In the genomic region with DNA sequence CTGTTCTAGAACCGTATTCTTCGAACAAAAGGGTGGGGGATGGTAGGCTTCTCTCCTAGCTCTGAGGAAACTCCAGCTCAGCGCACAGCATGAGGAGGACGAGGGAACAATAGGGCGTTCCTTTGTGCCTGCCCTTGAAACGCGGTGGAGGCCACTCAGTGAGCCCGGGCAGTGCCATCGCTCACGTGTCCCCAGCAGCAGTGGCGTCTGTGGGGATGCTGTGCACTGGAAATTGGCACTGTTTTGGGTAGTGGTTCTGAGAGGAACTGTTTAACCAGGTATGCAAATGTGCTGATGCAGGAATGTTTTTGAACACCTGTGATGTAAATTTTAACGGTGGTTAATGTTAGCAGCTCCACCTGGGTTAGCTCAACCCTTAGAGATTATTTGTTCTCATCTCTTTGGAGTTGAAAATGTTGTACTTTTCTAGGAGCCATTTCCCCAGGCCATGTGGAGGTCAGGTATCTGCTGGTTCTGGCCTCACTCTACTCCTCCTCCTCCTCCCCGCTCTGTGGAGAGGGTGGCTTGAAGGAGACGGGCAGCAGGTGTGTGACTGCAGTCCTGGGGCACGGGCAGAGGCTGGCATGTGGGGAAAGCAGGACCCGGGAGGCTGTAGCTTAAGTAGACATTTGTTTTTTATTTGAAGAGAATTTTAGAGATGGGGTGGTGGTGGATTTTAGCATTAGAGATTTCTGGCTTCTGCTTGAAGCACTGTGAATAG, we compare ENCODE assay signal across 9 cellular contexts. TPM values are rescaled to one million over a fixed set of nuclear protein-coding genes. Genes with fewer than 3 reads are reported as not detected.
DNase-seq lines count a peak whose midpoint lies in the region; ATAC-seq, FAIRE-seq and TF ChIP-seq lines count a peak whose summit lies in the region.
"Had no signal": no experiment of that assay in that cellular context is flagged by ENCODE, and none has a peak within 500 bp of the region (broad histone marks: within the 10 kb centered on the region; RNA-seq: fewer than 3 reads in every experiment).

No MANE protein-coding gene starts in this region.

- H3K27me3 ChIP-seq in endothelial cell of umbilical vein (ENCODE audit: control insufficient read depth in 2 of 2, insufficient read depth in 2 of 2, low read length in 2 of 2): no peaks in the 10 kb centered on the region
- H3K27me3 ChIP-seq in rectal smooth muscle tissue (ENCODE audit: control insufficient read depth, insufficient read depth, low read length): no peaks in the 10 kb centered on the region
- H3K27me3 ChIP-seq in BE2C: no peaks in the 10 kb centered on the region

- H3K4me3 ChIP-seq in endothelial cell of umbilical vein (replicated peaks in 1 of 3; ENCODE audit: insufficient read depth in 1 of 3, low read depth in 1 of 3, low read length in 3 of 3) (no peak overlapping the region), rectal smooth muscle tissue (ENCODE audit: low read length) (no peak overlapping the region), BE2C (ENCODE audit: low read depth, low read length) (no peak overlapping the region)

- no peak overlapping the region for H3K9ac ChIP-seq in endothelial cell of umbilical vein (replicated peaks; ENCODE audit: extremely low read depth, insufficient read depth, low read length)
- peak overlapping the region; percentile 10 for H3K9ac ChIP-seq in rectal smooth muscle tissue (ENCODE audit: low read length)

- intact Hi-C loops in endothelial cell of umbilical vein (cut with micrococcal nuclease): no loop called here

- dilution Hi-C loops in endothelial cell of umbilical vein (cut with MboI; ENCODE audit: extremely low pct_ligation_motif_present, low sequenced_read_pairs): no loop called here

- H4K20me1 ChIP-seq in endothelial cell of umbilical vein (replicated peaks; ENCODE audit: control insufficient read depth, extremely low read depth, insufficient read depth, low read length): no peaks in the 10 kb centered on the region

- ATAC-seq in GM18907 (IDR thresholded peaks at IDR 0.05; ENCODE audit: unreplicated experiment): peak; percentile 45
- ATAC-seq in HG03571 (IDR thresholded peaks at IDR 0.05; ENCODE audit: unreplicated experiment): no peak

- H3K9me1 ChIP-seq in endothelial cell of umbilical vein (replicated peaks; ENCODE audit: control insufficient read depth, extremely low read depth, insufficient read depth, low read length): no peaks in the 10 kb centered on the region

- H3K9me3 ChIP-seq in endothelial cell of umbilical vein (replicated peaks; ENCODE audit: control insufficient read depth, insufficient read depth, low read length): no peaks in the 10 kb centered on the region
- no peaks in the 10 kb centered on the region for H3K9me3 ChIP-seq in BE2C

- H3K36me3 ChIP-seq in endothelial cell of umbilical vein (ENCODE audit: control insufficient read depth in 2 of 2, extremely low read depth in 1 of 2, insufficient read depth in 2 of 2, low read length in 2 of 2): peaks cover 0 to 3% of the 10 kb centered on the region in 2 experiments
- H3K36me3 ChIP-seq in rectal smooth muscle tissue (ENCODE audit: control insufficient read depth, insufficient read depth, low read length): no peaks in the 10 kb centered on the region
- no peaks in the 10 kb centered on the region for H3K36me3 ChIP-seq in BE2C

- H3K4me1 ChIP-seq in endothelial cell of umbilical vein (ENCODE audit: control insufficient read depth, extremely low read depth, insufficient read depth, low read length): peaks cover 13% of the 10 kb centered on the region
- H3K4me1 ChIP-seq in rectal smooth muscle tissue (ENCODE audit: control insufficient read depth, insufficient read depth, low read length): peaks cover 11% of the 10 kb centered on the region
- peaks cover 16% of the 10 kb centered on the region for H3K4me1 ChIP-seq in BE2C

- H3K4me2 ChIP-seq in endothelial cell of umbilical vein (ENCODE audit: insufficient read depth, low read length): peak overlapping the region; percentile 18

- CTCF ChIA-PET in endothelial cell of umbilical vein (lab: Charles Lee): interaction anchor here (0.9 to 1.1 kb wide), 2 partner anchors 16 to 26 kb away, joined by 3 to 4 read pairs; no protein-coding TSS in a partner anchor

- peak; percentile 94 for DNase-seq in NCI-H345 (lab: John Stamatoyannopoulos, UW)
- peak; percentile 51 for DNase-seq in endothelial cell of umbilical vein (ENCODE audit: low read depth, low spot score)
- DNase-seq in NCI-H2081 (lab: John Stamatoyannopoulos, UW): no peak
- no peak for DNase-seq in BE2C
- DNase-seq: activated CD4-positive, alpha-beta T cell treated with anti-CD3 and anti-CD28 coated beads, Interleukin-2, amount 50 U/mL, for 4 hours; NCI-H446 had no signal

- TF ChIP-seq CTCF in endothelial cell of umbilical vein (IDR thresholded peaks at IDR 0.05; ENCODE audit: extremely low read depth in 1 of 2, insufficient read depth in 1 of 2, low read depth in 1 of 2, low read length in 2 of 2): no peak
- TF ChIP-seq CTCF in BE2C (IDR thresholded peaks at IDR 0.05; ENCODE audit: low read depth, low read length): no peak

- H3K27ac ChIP-seq in endothelial cell of umbilical vein (ENCODE audit: insufficient read depth, low read depth, low read length): no peak overlapping the region
- H3K27ac ChIP-seq in rectal smooth muscle tissue (ENCODE audit: low read depth, low read length): no peak overlapping the region

- H2AFZ ChIP-seq in endothelial cell of umbilical vein (ENCODE audit: low read depth, low read length): no peak overlapping the region

- TF ChIP-seq POLR2A in endothelial cell of umbilical vein (IDR thresholded peaks at IDR 0.05; ENCODE audit: low read depth, low read length): no peak

- peak; percentile 89 for FAIRE-seq in endothelial cell of umbilical vein (lab: Jason Lieb, UNC)

- H3K79me2 ChIP-seq in endothelial cell of umbilical vein (ENCODE audit: control insufficient read depth, insufficient read depth, low read length): peaks cover 70% of the 10 kb centered on the region

- POLR2A ChIA-PET in endothelial cell of umbilical vein (lab: Charles Lee): no interaction called here

- no TSS peak for BruUV-seq in endothelial cell of umbilical vein (replicated peaks; lab: Mats Ljungman, UMichigan)

TF ChIP-seq in endothelial cell of umbilical vein, 7 proteins besides CTCF, POLR2A, EP300 and RAD21:
- no peak for TF ChIP-seq EZH2 (IDR thresholded peaks at IDR 0.05; ENCODE audit: borderline replicate concordance, low read depth, low read length, severe bottlenecking)
- TF ChIP-seq MAX (IDR thresholded peaks at IDR 0.05; ENCODE audit: insufficient read depth, insufficient read length): no peak
- no peak for TF ChIP-seq POLR2AphosphoS5 (IDR thresholded peaks at IDR 0.05; ENCODE audit: insufficient read depth, low read depth, low read length)
- TF ChIP-seq MYC (IDR thresholded peaks at IDR 0.05; ENCODE audit: low read depth, low read length): peak; percentile 25
- TF ChIP-seq JUN (IDR thresholded peaks at IDR 0.05; ENCODE audit: borderline replicate concordance, insufficient read depth, insufficient read length, low read depth): no peak
- TF ChIP-seq GATA2 (IDR thresholded peaks at IDR 0.05; ENCODE audit: insufficient read depth, insufficient read length, low read depth, low read length): no peak
- no peak for TF ChIP-seq FOS (IDR thresholded peaks at IDR 0.05; ENCODE audit: borderline replicate concordance, insufficient read depth, low read length)
TF ChIP-seq in endothelial cell of umbilical vein: peak in this region for 1.

RNA-seq across cellular contexts. Expression of gene EHMT1, which starts 48.3 kb away (rescaled TPM):
- total RNA-seq in endothelial cell of umbilical vein: 103 and 104 TPM in 2 replicates
- 48.2 and 56.1 TPM in 2 replicates for polyA plus RNA-seq in endothelial cell of umbilical vein
- 37.3 and 47.0 TPM in 2 replicates for polyA plus RNA-seq in endothelial cell of umbilical vein (2011; cell fraction: cytosol; rRNA removed)
- polyA plus RNA-seq in endothelial cell of umbilical vein (2011; cell fraction: nucleus; rRNA removed): 120 and 133 TPM in 2 replicates
- polyA plus RNA-seq in endothelial cell of umbilical vein (2012): 45.3 and 50.9 TPM in 2 replicates
- 88.5 and 92.5 TPM in 2 replicates for polyA minus RNA-seq in endothelial cell of umbilical vein
- 114 TPM for polyA minus RNA-seq in endothelial cell of umbilical vein (2011; cell fraction: cytosol; rRNA and poly(A)+ RNA removed)
- 77.5 and 108 TPM in 2 replicates for polyA minus RNA-seq in endothelial cell of umbilical vein (2011; cell fraction: nucleus; rRNA and poly(A)+ RNA removed)
- 130 TPM for polyA plus RNA-seq in BE2C (2012; ENCODE audit: insufficient read depth, insufficient read length, low read depth)

Comparison
In these comparisons a context has a peak if more than half of its experiments do, and no peak if none do; other contexts are left out.
1. DNase-seq: peak in NCI-H345 (single experiment) and endothelial cell of umbilical vein (single experiment); none in NCI-H2081 (0 of 2) and BE2C (single experiment).